1 cellular context compared by ENCODE assay signal in the genomic region with DNA sequence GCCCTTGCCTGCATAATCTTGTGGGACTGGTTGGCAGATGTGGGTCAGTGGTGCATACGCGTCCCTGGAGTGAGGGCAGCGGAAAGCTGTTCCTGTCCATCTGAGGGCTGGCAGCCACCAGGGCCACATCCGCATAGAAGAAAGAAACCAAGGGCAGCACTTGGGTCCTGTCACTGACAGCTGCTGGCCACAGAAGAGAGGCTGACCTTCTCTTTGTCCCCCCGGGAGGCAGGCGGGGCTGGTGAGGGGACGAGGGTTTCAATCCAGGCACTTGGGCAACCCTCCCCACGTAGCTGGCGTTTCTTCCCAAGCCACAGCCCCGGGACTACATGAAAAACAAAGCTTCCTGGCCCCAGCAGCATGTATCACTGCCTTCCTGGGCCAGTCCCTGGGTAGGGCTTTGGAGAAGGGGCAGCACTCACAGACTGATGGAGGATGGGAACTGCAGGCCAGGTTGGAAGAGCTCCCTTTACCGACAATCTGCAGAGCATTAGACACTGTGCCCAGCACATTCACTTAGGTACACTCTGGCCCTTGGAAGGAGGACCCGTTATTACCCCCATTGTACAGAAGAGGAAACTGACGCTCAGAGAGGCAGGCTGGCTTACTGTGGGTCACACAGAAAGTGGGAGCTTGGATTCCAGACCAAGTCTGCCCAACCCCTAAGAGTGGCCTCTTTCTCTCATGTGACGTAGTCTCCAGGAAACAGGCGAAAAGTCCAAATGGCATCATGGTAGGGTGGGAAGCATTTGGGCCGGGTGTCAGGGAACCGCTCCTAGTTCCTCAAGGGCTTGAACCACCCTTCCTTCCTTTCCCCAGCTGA.
TF ChIP-seq lines count a peak whose summit lies in the region.

No MANE protein-coding gene starts in this region.

TF ChIP-seq in IMR-90, 13 proteins besides CTCF, POLR2A, EP300 and RAD21:
- no peak for TF ChIP-seq BHLHE40 (IDR thresholded peaks at IDR 0.05; ENCODE audit: low read depth, low read length)
- no peak for TF ChIP-seq MXI1 (IDR thresholded peaks at IDR 0.05; ENCODE audit: borderline replicate concordance, low read depth, low read length)
- no peak for TF ChIP-seq MAZ (IDR thresholded peaks at IDR 0.05; ENCODE audit: borderline replicate concordance, low read depth, low read length)
- no peak for TF ChIP-seq FOS (IDR thresholded peaks at IDR 0.05; ENCODE audit: low read depth, low read length)
- TF ChIP-seq USF2 (IDR thresholded peaks at IDR 0.05; ENCODE audit: low read depth, low read length): no peak
- TF ChIP-seq SMC3 (IDR thresholded peaks at IDR 0.05; ENCODE audit: low read depth, low read length): no peak
- TF ChIP-seq CHD1 (IDR thresholded peaks at IDR 0.05; ENCODE audit: low read depth, low read length): no peak
